Comparison of ENCODE assay signal across 9 cellular contexts in genomic region chr22:36378080-36378788, GRCh38. TPM values are rescaled to one million over a fixed set of nuclear protein-coding genes. Genes with fewer than 3 reads are reported as not detected.
A peak's percentile ranks its signal among the peaks of the same experiment; 100 is the strongest.
DNase-seq lines count a peak whose midpoint lies in the region; ATAC-seq and TF ChIP-seq lines count a peak whose summit lies in the region.
"Had no signal": no experiment of that assay in that cellular context is flagged by ENCODE, and none has a peak within 500 bp of the region (broad histone marks: within the 10 kb centered on the region; RNA-seq: fewer than 3 reads in every experiment).

No MANE protein-coding gene starts in this region.

- POLR2A ChIA-PET in CD8-positive, alpha-beta memory T cell (lab: Charles Lee): interaction anchor here (0.6 to 6.2 kb wide), 12 partner anchors 8 to 77 kb away, joined by 4 to 64 read pairs (median 10); partner anchors contain the start of gene MYH9
- POLR2A ChIA-PET in RWPE1 (lab: Yijun Ruan, JAX; ENCODE audit: low non-redundant PET): no interaction called here

- no peak for DNase-seq in CD8-positive, alpha-beta memory T cell
- DNase-seq in RWPE1 (ENCODE audit: low spot score): no peak
- no peak for DNase-seq in esophagus muscularis mucosa (ENCODE audit: extremely low spot score)
- DNase-seq in sigmoid colon: no peak
- no peak for DNase-seq in ecto neural progenitor cell (ENCODE audit: low spot score)
- no peak for DNase-seq in stimulated activated CD8-positive, alpha-beta memory T cell treated with anti-CD3 and anti-CD28 coated beads, Interleukin-4, amount 100 ng/mL, for 48 hours
- DNase-seq in glutamatergic neuron: no peak
- DNase-seq: NCI-H2171 treated with DMSO at 0.1 percent for 48 hours had no signal

- TF ChIP-seq POLR2A in esophagus muscularis mucosa (IDR thresholded peaks at IDR 0.05; ENCODE audit: low read depth) (no peak), sigmoid colon (IDR thresholded peaks at IDR 0.05) (no peak)

- CTCF ChIA-PET in CD8-positive, alpha-beta memory T cell (lab: Charles Lee): interaction anchor here (0.7 to 5.1 kb wide), 20 partner anchors 8 to 92 kb away, joined by 3 to 48 read pairs (median 6); no protein-coding TSS in a partner anchor
- CTCF ChIA-PET in RWPE1 (lab: Yijun Ruan, JAX): interaction anchor here (0.6 kb wide), 1 partner anchor 55 kb away, joined by 3 read pairs; no protein-coding TSS in a partner anchor

- ATAC-seq in GM19328 (IDR thresholded peaks at IDR 0.05; ENCODE audit: unreplicated experiment): no peak

- intact Hi-C loops in esophagus muscularis mucosa (cut with DNase I) (no loop called here), sigmoid colon (cut with DNase I) (no loop called here)

- peak overlapping the region; percentile 89 to 99 (median 98) for H3K27ac Mint-ChIP-seq in CD8-positive, alpha-beta memory T cell
- no peak overlapping the region for H3K27ac Mint-ChIP-seq in glutamatergic neuron (ENCODE audit: unreplicated experiment)

- WGBS in esophagus muscularis mucosa: 35% methylated on average over 13 of the region's 13 CpGs
- WGBS in sigmoid colon, 2 donors: 72 to 74% methylated on average over 13 of the region's 13 CpGs

- peak overlapping the region; percentile 61 to 88 (median 84) for H3K4me3 Mint-ChIP-seq in CD8-positive, alpha-beta memory T cell
- no peak overlapping the region for H3K4me3 Mint-ChIP-seq in glutamatergic neuron (ENCODE audit: unreplicated experiment)

- peaks cover 4% of the 10 kb centered on the region for H3K36me3 ChIP-seq in CD8-positive, alpha-beta memory T cell (ENCODE audit: insufficient read depth, low read length)
- H3K36me3 ChIP-seq in esophagus muscularis mucosa: peaks cover 0 to 38% (median 13%) of the 10 kb centered on the region in 4 donors
- peaks cover 0 to 5% (median 2%) of the 10 kb centered on the region in 4 donors for H3K36me3 ChIP-seq in sigmoid colon

- H3K9me3 ChIP-seq in CD8-positive, alpha-beta memory T cell (ENCODE audit: low read length): no peaks in the 10 kb centered on the region
- no peaks in the 10 kb centered on the region for H3K9me3 ChIP-seq in esophagus muscularis mucosa
- no peaks in the 10 kb centered on the region for H3K9me3 ChIP-seq in sigmoid colon

- H3K4me1 Mint-ChIP-seq in CD8-positive, alpha-beta memory T cell: peaks cover 85 to 92% (median 91%) of the 10 kb centered on the region in 3 donors
- peaks cover 5% of the 10 kb centered on the region for H3K4me1 Mint-ChIP-seq in glutamatergic neuron (ENCODE audit: low read depth, unreplicated experiment)

- H3K36me3 Mint-ChIP-seq in CD8-positive, alpha-beta memory T cell: peaks cover 3 to 57% (median 7%) of the 10 kb centered on the region in 3 donors
- H3K36me3 Mint-ChIP-seq in glutamatergic neuron (ENCODE audit: unreplicated experiment): no peaks in the 10 kb centered on the region

- H3K4me3 ChIP-seq in CD8-positive, alpha-beta memory T cell (ENCODE audit: low read length): peak overlapping the region; percentile 29
- H3K4me3 ChIP-seq in esophagus muscularis mucosa: peak overlapping the region in 3 of 4 donors; percentile 6 to 26 (median 18)
- H3K4me3 ChIP-seq in sigmoid colon: peak overlapping the region in 1 of 4 donors; percentile 1

- peak overlapping the region; percentile 59 for H3K27ac ChIP-seq in CD8-positive, alpha-beta memory T cell (ENCODE audit: low read depth, low read length)
- peak overlapping the region; percentile 92 for H3K27ac ChIP-seq in RWPE1
- H3K27ac ChIP-seq in esophagus muscularis mucosa (replicated peaks in 1 of 4): peak overlapping the region; percentile 95 to 100 (median 98)
- H3K27ac ChIP-seq in sigmoid colon: peak overlapping the region; percentile 98 to 100 (median 100)

- TF ChIP-seq EP300 in esophagus muscularis mucosa (IDR thresholded peaks at IDR 0.05): no peak
- peak in 1 of 4 donors; percentile 13 for TF ChIP-seq EP300 in sigmoid colon (IDR thresholded peaks at IDR 0.05)

- H3K4me1 ChIP-seq in CD8-positive, alpha-beta memory T cell (ENCODE audit: insufficient read depth, low read length): peaks cover 98% of the 10 kb centered on the region
- H3K4me1 ChIP-seq in esophagus muscularis mucosa: peaks cover 98 to 100% (median 100%) of the 10 kb centered on the region in 4 donors
- peaks cover 0 to 100% (median 100%) of the 10 kb centered on the region in 4 donors for H3K4me1 ChIP-seq in sigmoid colon

- H3K27me3 ChIP-seq in CD8-positive, alpha-beta memory T cell (ENCODE audit: insufficient read depth, low read length, poor library complexity, severe bottlenecking): no peaks in the 10 kb centered on the region
- H3K27me3 ChIP-seq in esophagus muscularis mucosa (no peaks in the 10 kb centered on the region), sigmoid colon (no peaks in the 10 kb centered on the region)

- H3K9me3 Mint-ChIP-seq in CD8-positive, alpha-beta memory T cell: no peaks in the 10 kb centered on the region
- H3K9me3 Mint-ChIP-seq in glutamatergic neuron (ENCODE audit: unreplicated experiment): peaks cover 2% of the 10 kb centered on the region

- no peaks in the 10 kb centered on the region for H3K27me3 Mint-ChIP-seq in CD8-positive, alpha-beta memory T cell
- peaks cover 2% of the 10 kb centered on the region for H3K27me3 Mint-ChIP-seq in glutamatergic neuron (ENCODE audit: unreplicated experiment)

- TF ChIP-seq CTCF in RWPE1 (conservative IDR thresholded peaks at IDR 0.05; ENCODE audit: low read depth): no peak
- TF ChIP-seq CTCF in esophagus muscularis mucosa (IDR thresholded peaks at IDR 0.05): no peak
- TF ChIP-seq CTCF in sigmoid colon (IDR thresholded peaks at IDR 0.05): no peak
- TF ChIP-seq CTCF in glutamatergic neuron (IDR thresholded peaks at IDR 0.05; ENCODE audit: partially characterized antibody, unreplicated experiment): no peak

RNA-seq across cellular contexts. Expression of gene MYH9, which starts 9.5 kb away (rescaled TPM):
- total RNA-seq in CD8-positive, alpha-beta memory T cell: 100 to 1,000 TPM; 680 to 684 TPM
- 425 TPM for polyA plus RNA-seq in CD8-positive, alpha-beta memory T cell
- total RNA-seq in esophagus muscularis mucosa (100 to 1,000 TPM; 241 to 387 (median 358) TPM), sigmoid colon (100 to 1,000 TPM; 147 to 273 (median 184) TPM), glutamatergic neuron (ENCODE audit: unreplicated experiment) (122 TPM)
- polyA plus RNA-seq in sigmoid colon: 100 to 1,000 TPM in 1 of 3 donors, 10 to 100 TPM in 2; 63.7 to 307 (median 88.3) TPM
